ENCODE assay signal across 1 cellular context in the genomic region with DNA sequence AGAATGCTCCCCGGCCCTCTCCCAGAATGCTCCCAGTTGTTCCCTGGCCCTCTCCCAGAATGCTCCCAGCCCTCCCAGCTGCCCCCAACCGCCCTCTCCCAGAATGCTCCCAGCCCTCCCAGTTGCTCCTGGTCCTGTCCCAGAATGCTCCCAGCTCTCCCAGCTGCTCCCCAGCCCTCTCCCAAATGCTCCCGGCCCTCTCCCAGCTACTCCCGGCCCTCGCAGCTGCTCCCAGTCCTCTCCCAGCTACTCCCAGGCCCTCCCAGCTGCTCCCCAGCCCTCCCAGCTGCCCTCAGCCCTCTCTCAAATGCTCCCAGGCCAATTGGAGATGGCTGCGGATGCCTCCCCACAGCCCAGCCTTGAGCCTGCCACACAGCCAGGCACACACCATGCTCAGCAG.
TF ChIP-seq lines count a peak whose summit lies in the region.

No MANE protein-coding gene starts in this region.

TF ChIP-seq in GM23338, 12 proteins besides CTCF, POLR2A, EP300 and RAD21:
- TF ChIP-seq POLR2AphosphoS5 (IDR thresholded peaks at IDR 0.05; ENCODE audit: low read depth), result no peak
